In genomic region chr10:60883187-60883586, GRCh38 we compare ENCODE assay signal across 8 cellular contexts.
DNase-seq lines count a peak whose midpoint lies in the region; ATAC-seq and TF ChIP-seq lines count a peak whose summit lies in the region.

No MANE protein-coding gene starts in this region.

- no peaks in the 10 kb centered on the region for H3K79me2 ChIP-seq in osteoblast (ENCODE audit: insufficient read depth, low read length)

- no peaks in the 10 kb centered on the region for H4K20me1 ChIP-seq in osteoblast (ENCODE audit: insufficient read depth, low read length)

- peak in 47 of 56 donors; percentile 7 to 60 (median 37) for TF ChIP-seq CTCF in dorsolateral prefrontal cortex (IDR thresholded peaks at IDR 0.05 in 54 of 56, conservative IDR thresholded peaks at IDR 0.05 in 2 of 56; ENCODE audit: low read depth in 1 of 56, partially characterized antibody in 56 of 56)
- TF ChIP-seq CTCF in osteoblast (IDR thresholded peaks at IDR 0.05; ENCODE audit: extremely low read depth, low read depth, low read length), result peak; percentile 55
- TF ChIP-seq CTCF in lower leg skin (IDR thresholded peaks at IDR 0.05), result no peak

- intact Hi-C loops in dorsolateral prefrontal cortex (cut with DNase I), result no loop called here
- intact Hi-C loops in lower leg skin (cut with DNase I; ENCODE audit: low total_unique reads), result no loop called here

- no peaks in the 10 kb centered on the region for H3K27me3 ChIP-seq in dorsolateral prefrontal cortex
- no peaks in the 10 kb centered on the region for H3K27me3 ChIP-seq in osteoblast (ENCODE audit: insufficient read depth, low read length)

- H3K4me1 ChIP-seq in osteoblast (ENCODE audit: insufficient read depth, low read length), result no peaks in the 10 kb centered on the region

- ATAC-seq in GM19372 (IDR thresholded peaks at IDR 0.05; ENCODE audit: low read depth, unreplicated experiment), result peak; percentile 73

- no peak overlapping the region for H3K4me3 ChIP-seq in Jurkat, Clone E6-1 (ENCODE audit: low read length)
- no peak overlapping the region for H3K4me3 ChIP-seq in dorsolateral prefrontal cortex
- H3K4me3 ChIP-seq in osteoblast (ENCODE audit: insufficient read depth, low read length), result no peak overlapping the region
- no peak overlapping the region for H3K4me3 ChIP-seq in lower leg skin (ENCODE audit: low read depth, poor library complexity, severe bottlenecking)

- peaks cover 17% of the 10 kb centered on the region for H3K36me3 ChIP-seq in osteoblast (ENCODE audit: insufficient read depth, low read length)

- WGBS in lower leg skin, 2 donors, result 80 to 92% methylated on average over 6 of the region's 6 CpGs

- no peak overlapping the region for H3K4me2 ChIP-seq in osteoblast (ENCODE audit: insufficient read depth, low read length)

- DNase-seq in AG20443 (ENCODE audit: low spot score), result peak; percentile 23
- peak; percentile 7 for DNase-seq in Jurkat, Clone E6-1 (ENCODE audit: low read depth, low spot score)
- DNase-seq in dorsolateral prefrontal cortex, result no peak
- no peak for DNase-seq in osteoblast (ENCODE audit: insufficient read length, low spot score, missing footprints)
- DNase-seq in lower leg skin (ENCODE audit: low spot score in 2 of 2), result no peak
- DNase-seq in KG1 (lab: John Stamatoyannopoulos, UW), result no peak
- DNase-seq in NCI-H187 (lab: John Stamatoyannopoulos, UW), result no peak

- H3K27ac ChIP-seq in dorsolateral prefrontal cortex, result peak overlapping the region in 17 of 59 donors; percentile 5 to 52 (median 26)
- H3K27ac ChIP-seq in osteoblast (ENCODE audit: low read depth, low read length), result no peak overlapping the region

- H3K9me3 ChIP-seq in osteoblast (ENCODE audit: low read depth, low read length), result no peaks in the 10 kb centered on the region

- H2AFZ ChIP-seq in osteoblast (ENCODE audit: low read length), result no peak overlapping the region

- TF ChIP-seq POLR2A in lower leg skin (IDR thresholded peaks at IDR 0.05), result no peak

Comparison
In these comparisons a context has a peak if more than half of its experiments do, and no peak if none do; other contexts are left out.
1. DNase-seq: peak in AG20443 (single experiment) and Jurkat, Clone E6-1 (single experiment); none in dorsolateral prefrontal cortex (0 of 10), osteoblast (single experiment), lower leg skin (0 of 2), KG1 (single experiment) and NCI-H187 (0 of 2).
2. CTCF ChIP-seq: peak in dorsolateral prefrontal cortex (47 of 56) and osteoblast (single experiment); none in lower leg skin (0 of 3).